In the genomic region with DNA sequence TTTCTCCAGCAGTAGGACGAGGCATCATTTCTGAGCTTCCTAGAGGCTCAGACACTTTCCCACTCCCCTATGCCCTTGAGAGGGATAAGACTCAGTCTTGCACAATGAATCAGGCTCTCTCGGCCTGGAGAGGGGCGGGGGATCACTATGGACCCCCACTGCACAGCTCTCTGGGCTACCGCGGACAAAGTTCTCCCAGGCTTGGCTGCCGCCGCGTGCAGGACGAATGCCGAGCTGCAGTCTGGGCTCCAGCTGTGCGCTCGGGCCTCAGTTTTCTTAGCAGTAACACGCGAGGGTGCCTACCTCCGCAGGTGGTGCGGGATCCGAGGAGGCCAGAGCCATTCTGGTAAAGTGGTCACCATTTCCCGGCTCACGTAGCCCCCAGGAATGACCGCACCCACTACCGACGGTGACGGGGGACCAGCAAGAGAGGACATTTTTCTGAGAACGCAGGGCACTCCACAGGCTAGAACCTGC, we compare ENCODE assay signal across 1 cellular context.
TF ChIP-seq lines count a peak whose summit lies in the region.

No MANE protein-coding gene starts in this region.

TF ChIP-seq in K562, 482 proteins besides CTCF, POLR2A, EP300 and RAD21:
- TF ChIP-seq NCOA1 (IDR thresholded peaks at IDR 0.05; ENCODE audit: low read depth) (no peak), SNRNP70 (optimal IDR thresholded peaks at IDR 0.05; ENCODE audit: low read depth, low read length) (no peak), GABPB2 (CRISPR knock-in tag; conservative IDR thresholded peaks at IDR 0.05) (no peak), CREBBP (IDR thresholded peaks at IDR 0.05; ENCODE audit: low read depth, low read length) (no peak), KDM1A (IDR thresholded peaks at IDR 0.05) (no peak), HSF4 (CRISPR knock-in tag; IDR thresholded peaks at IDR 0.05; ENCODE audit: borderline replicate concordance) (no peak), XRCC4 (IDR thresholded peaks at IDR 0.05; ENCODE audit: extremely low read depth, insufficient read depth, insufficient read length) (no peak), ZNF79 (CRISPR knock-in tag; IDR thresholded peaks at IDR 0.05; ENCODE audit: low read depth) (no peak)
- TF ChIP-seq, protein P1, sequence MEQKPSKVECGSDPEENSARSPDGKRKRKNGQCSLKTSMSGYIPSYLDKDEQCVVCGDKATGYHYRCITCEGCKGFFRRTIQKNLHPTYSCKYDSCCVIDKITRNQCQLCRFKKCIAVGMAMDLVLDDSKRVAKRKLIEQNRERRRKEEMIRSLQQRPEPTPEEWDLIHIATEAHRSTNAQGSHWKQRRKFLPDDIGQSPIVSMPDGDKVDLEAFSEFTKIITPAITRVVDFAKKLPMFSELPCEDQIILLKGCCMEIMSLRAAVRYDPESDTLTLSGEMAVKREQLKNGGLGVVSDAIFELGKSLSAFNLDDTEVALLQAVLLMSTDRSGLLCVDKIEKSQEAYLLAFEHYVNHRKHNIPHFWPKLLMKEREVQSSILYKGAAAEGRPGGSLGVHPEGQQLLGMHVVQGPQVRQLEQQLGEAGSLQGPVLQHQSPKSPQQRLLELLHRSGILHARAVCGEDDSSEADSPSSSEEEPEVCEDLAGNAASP (IDR thresholded peaks at IDR 0.05) = no peak
